In the genomic region with DNA sequence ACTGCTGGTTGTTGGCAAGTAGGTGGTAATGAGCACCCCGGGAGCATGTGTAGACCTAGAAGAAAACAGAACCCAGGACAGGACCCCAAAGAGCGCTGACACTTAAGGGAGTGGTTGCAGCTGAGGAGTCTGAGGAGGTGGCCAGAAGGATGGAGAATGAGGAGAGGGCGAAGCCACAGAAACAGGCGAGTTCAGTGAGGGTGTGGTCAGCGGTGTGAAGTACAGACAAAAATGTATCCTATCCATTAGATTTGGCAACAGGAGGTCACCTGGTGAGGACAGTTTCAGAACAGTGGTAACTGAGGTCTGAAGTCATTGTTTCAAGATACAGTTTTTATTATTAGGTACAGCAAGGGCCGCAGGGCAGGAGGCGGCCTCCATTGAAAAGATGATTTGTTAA, we compare ENCODE assay signal across 13 cellular contexts. TPM values are rescaled to one million over a fixed set of nuclear protein-coding genes. Genes with fewer than 3 reads are reported as not detected.
DNase-seq lines count a peak whose midpoint lies in the region; FAIRE-seq and TF ChIP-seq lines count a peak whose summit lies in the region.
"Had no signal": no experiment of that assay in that cellular context is flagged by ENCODE, and none has a peak within 500 bp of the region (broad histone marks: within the 10 kb centered on the region; RNA-seq: fewer than 3 reads in every experiment).

No MANE protein-coding gene starts in this region.

- H3K4me2 ChIP-seq in mammary epithelial cell (ENCODE audit: insufficient read depth, low read depth, low read length) = no peak overlapping the region

- H3K36me3 ChIP-seq in mammary epithelial cell (ENCODE audit: insufficient read depth, low read length) = no peaks in the 10 kb centered on the region
- no peaks in the 10 kb centered on the region for H3K36me3 ChIP-seq in endodermal cell (ENCODE audit: control insufficient read depth, insufficient read depth, low read length)

- H3K4me1 Mint-ChIP-seq in MCF 10A (ENCODE audit: insufficient read depth, unreplicated experiment) (peaks cover 47% of the 10 kb centered on the region), endodermal cell (no peaks in the 10 kb centered on the region), neural crest cell (peaks cover 29% of the 10 kb centered on the region)
- H3K4me1 Mint-ChIP-seq: CD14-positive monocyte had no signal

- H3K79me2 ChIP-seq in mammary epithelial cell (ENCODE audit: insufficient read depth, low read length) = no peaks in the 10 kb centered on the region

- WGBS in mammary epithelial cell (ENCODE audit: low coverage, missing lambda C conversion rate) = 93% methylated on average over 3 of the region's 7 CpGs
- WGBS in endodermal cell (ENCODE audit: insufficient coverage in 1 of 2, insufficient read length in 1 of 2), 2 experiments = 93 to 98% methylated on average over 5 to 7 of the region's 7 CpGs

- H3K4me3 Mint-ChIP-seq in MCF 10A (ENCODE audit: unreplicated experiment) (peak overlapping the region; percentile 60), endodermal cell (no peak overlapping the region), neural crest cell (no peak overlapping the region)
- H3K4me3 Mint-ChIP-seq: CD14-positive monocyte; CD8-positive, alpha-beta T cell had no signal

- no peaks in the 10 kb centered on the region for H3K36me3 Mint-ChIP-seq in MCF 10A (ENCODE audit: insufficient read depth, unreplicated experiment)
- no peaks in the 10 kb centered on the region for H3K36me3 Mint-ChIP-seq in endodermal cell (ENCODE audit: low read depth)
- H3K36me3 Mint-ChIP-seq in neural crest cell (ENCODE audit: low read depth) = no peaks in the 10 kb centered on the region
- H3K36me3 Mint-ChIP-seq: CD14-positive monocyte; CD8-positive, alpha-beta T cell had no signal

- POLR2A ChIA-PET in MCF 10A (lab: Yijun Ruan, JAX) = interaction anchor here (0.7 to 2.3 kb wide), 4 partner anchors 14 to 59 kb away, joined by 3 to 7 read pairs (median 4); no protein-coding TSS in a partner anchor

- in situ Hi-C loops in mammary epithelial cell (cut with MboI; ENCODE audit: low sequenced_read_pairs in 2 of 2) = no loop called here

- H3K4me1 ChIP-seq in mammary epithelial cell (ENCODE audit: insufficient read depth, low read length) (peaks cover 19% of the 10 kb centered on the region), endodermal cell (ENCODE audit: control insufficient read depth, insufficient read depth, low read length) (no peaks in the 10 kb centered on the region)

- H4K20me1 ChIP-seq in mammary epithelial cell (ENCODE audit: insufficient read depth, low read length) = no peaks in the 10 kb centered on the region

- H2AFZ ChIP-seq in mammary epithelial cell (ENCODE audit: low read depth, low read length) = no peak overlapping the region

- intact Hi-C loops in MCF 10A (cut with micrococcal nuclease) = no loop called here
- intact Hi-C loops in mammary epithelial cell (cut with micrococcal nuclease) = no loop called here

- H3K27ac Mint-ChIP-seq in MCF 10A (ENCODE audit: low read depth, unreplicated experiment) (peak overlapping the region; percentile 9), endodermal cell (peak overlapping the region; percentile 9), neural crest cell (ENCODE audit: unreplicated experiment) (peak overlapping the region; percentile 39)
- H3K27ac Mint-ChIP-seq: CD14-positive monocyte; CD8-positive, alpha-beta T cell had no signal

- FAIRE-seq in H54 (lab: Jason Lieb, UNC) = no peak
- FAIRE-seq: GM18507 had no signal

- no peaks in the 10 kb centered on the region for H3K9me3 Mint-ChIP-seq in MCF 10A (ENCODE audit: unreplicated experiment)
- no peaks in the 10 kb centered on the region for H3K9me3 Mint-ChIP-seq in endodermal cell
- peaks cover 2% of the 10 kb centered on the region for H3K9me3 Mint-ChIP-seq in neural crest cell
- H3K9me3 Mint-ChIP-seq: CD8-positive, alpha-beta T cell had no signal

- dilution Hi-C loops in mammary epithelial cell (cut with HindIII; ENCODE audit: low sequenced_read_pairs) = no loop called here

- H3K27me3 Mint-ChIP-seq in MCF 10A (ENCODE audit: insufficient read depth, unreplicated experiment) = no peaks in the 10 kb centered on the region
- peaks cover 25% of the 10 kb centered on the region for H3K27me3 Mint-ChIP-seq in endodermal cell (ENCODE audit: insufficient read depth)
- H3K27me3 Mint-ChIP-seq in neural crest cell (ENCODE audit: low read depth) = peaks cover 42% of the 10 kb centered on the region

- no peak overlapping the region for H3K9ac ChIP-seq in mammary epithelial cell (ENCODE audit: insufficient read depth, low read length)
- no peak overlapping the region for H3K9ac ChIP-seq in endodermal cell (ENCODE audit: extremely low read depth, low read length, poor library complexity, severe bottlenecking)

- H3K9me3 ChIP-seq in mammary epithelial cell (replicated peaks; ENCODE audit: insufficient read depth, low read length) (no peaks in the 10 kb centered on the region), endodermal cell (ENCODE audit: control insufficient read depth, low read length) (no peaks in the 10 kb centered on the region)

- CTCF ChIA-PET in MCF 10A (lab: Yijun Ruan, JAX) = interaction anchor here (0.6 to 1.9 kb wide), 4 partner anchors 50 to 164 kb away, joined by 3 to 6 read pairs (median 3); a partner anchor contains a TSS
- CTCF ChIA-PET in mammary epithelial cell (lab: Charles Lee; ENCODE audit: low non-redundant PET) = no interaction called here

- no peak for TF ChIP-seq CTCF in MCF 10A (IDR thresholded peaks at IDR 0.05; ENCODE audit: unreplicated experiment)
- TF ChIP-seq CTCF in mammary epithelial cell (conservative IDR thresholded peaks at IDR 0.05 in 1 of 2, IDR thresholded peaks at IDR 0.05 in 1 of 2; ENCODE audit: extremely low read depth in 1 of 2, insufficient read depth in 1 of 2, low read depth in 1 of 2, low read length in 2 of 2) = no peak
- TF ChIP-seq CTCF in endodermal cell (conservative IDR thresholded peaks at IDR 0.05) = no peak
- no peak for TF ChIP-seq CTCF in neural crest cell (conservative IDR thresholded peaks at IDR 0.05)

- H3K27ac ChIP-seq in mammary epithelial cell (ENCODE audit: insufficient read depth, low read depth, low read length) (no peak overlapping the region), endodermal cell (ENCODE audit: low read depth, low read length) (no peak overlapping the region)
- H3K27ac ChIP-seq: 22Rv1 had no signal

- DNase-seq in MCF 10A (ENCODE audit: unreplicated experiment) (no peak), mammary epithelial cell (no peak), endodermal cell (no peak), neural crest cell (ENCODE audit: low read depth, low spot score) (no peak), H54 (ENCODE audit: insufficient read length, low spot score) (no peak), COLO668 (lab: John Stamatoyannopoulos, UW; ENCODE audit: unreplicated experiment) (no peak), DMS 273 (lab: John Stamatoyannopoulos, UW; ENCODE audit: unreplicated experiment) (no peak)
- DNase-seq: CD8-positive, alpha-beta T cell; DMS 273 treated with DMSO at 0.1 percent for 48 hours; KBM-7 had no signal

- H3K27me3 ChIP-seq in mammary epithelial cell (ENCODE audit: insufficient read depth, low read length) (no peaks in the 10 kb centered on the region), endodermal cell (ENCODE audit: control insufficient read depth, insufficient read depth, low read length, poor library complexity, severe bottlenecking) (peaks cover 7% of the 10 kb centered on the region)

- no peak for TF ChIP-seq POLR2A in H54 (IDR thresholded peaks at IDR 0.05; ENCODE audit: low read depth, low read length)

- H3K4me3 ChIP-seq in mammary epithelial cell (replicated peaks in 1 of 3; ENCODE audit: insufficient read depth in 1 of 3, low read depth in 2 of 3, low read length in 3 of 3) = no peak overlapping the region
- no peak overlapping the region for H3K4me3 ChIP-seq in endodermal cell (ENCODE audit: low read length)

- BruUV-seq in MCF 10A (replicated peaks; lab: Mats Ljungman, UMichigan) = no TSS peak
- no TSS peak for BruUV-seq in mammary epithelial cell (replicated peaks; lab: Mats Ljungman, UMichigan)

RNA-seq across cellular contexts. Expression of a gene that starts 8.6 kb away (rescaled TPM):
- total RNA-seq in MCF 10A (2022) (not detected in 2 replicates), mammary epithelial cell (10 to 100 TPM in 1 of 2 donors, 1 to 10 TPM in 1; 5.7 to 71.3 TPM), endodermal cell (10 to 100 TPM; 19.3 to 36.1 TPM), neural crest cell (75.4 and 90.3 TPM in 2 replicates)
- 146 TPM for polyA plus RNA-seq in mammary epithelial cell
- polyA minus RNA-seq in mammary epithelial cell = 248 TPM
- 56.3 TPM for polyA plus RNA-seq in endodermal cell (2013, experiment 1 of 2)
- 53.9 TPM for polyA plus RNA-seq in endodermal cell (2013, experiment 2 of 2)
- total RNA-seq: CD8-positive, alpha-beta T cell had no signal
- polyA plus RNA-seq: CD14-positive monocyte had no signal

RNA-seq across cellular contexts. Expression of a gene that starts 50.0 kb away (rescaled TPM):
- total RNA-seq in MCF 10A (2022) = 0.14 and 0.54 TPM in 2 replicates
- 1 to 10 TPM; 2.7 to 3.0 TPM for total RNA-seq in mammary epithelial cell
- polyA plus RNA-seq in mammary epithelial cell = 1.3 TPM
- 0.88 TPM for polyA minus RNA-seq in mammary epithelial cell
- total RNA-seq in endodermal cell = 10 to 100 TPM; 17.8 to 21.1 TPM
- polyA plus RNA-seq in endodermal cell (2013, experiment 1 of 2) = 5.7 TPM
- polyA plus RNA-seq in endodermal cell (2013, experiment 2 of 2) = 7.9 TPM
- 3.4 and 3.7 TPM in 2 replicates for total RNA-seq in neural crest cell
- polyA plus RNA-seq: CD14-positive monocyte had no signal
